Comparison of ENCODE assay signal across 8 cellular contexts in the genomic region with DNA sequence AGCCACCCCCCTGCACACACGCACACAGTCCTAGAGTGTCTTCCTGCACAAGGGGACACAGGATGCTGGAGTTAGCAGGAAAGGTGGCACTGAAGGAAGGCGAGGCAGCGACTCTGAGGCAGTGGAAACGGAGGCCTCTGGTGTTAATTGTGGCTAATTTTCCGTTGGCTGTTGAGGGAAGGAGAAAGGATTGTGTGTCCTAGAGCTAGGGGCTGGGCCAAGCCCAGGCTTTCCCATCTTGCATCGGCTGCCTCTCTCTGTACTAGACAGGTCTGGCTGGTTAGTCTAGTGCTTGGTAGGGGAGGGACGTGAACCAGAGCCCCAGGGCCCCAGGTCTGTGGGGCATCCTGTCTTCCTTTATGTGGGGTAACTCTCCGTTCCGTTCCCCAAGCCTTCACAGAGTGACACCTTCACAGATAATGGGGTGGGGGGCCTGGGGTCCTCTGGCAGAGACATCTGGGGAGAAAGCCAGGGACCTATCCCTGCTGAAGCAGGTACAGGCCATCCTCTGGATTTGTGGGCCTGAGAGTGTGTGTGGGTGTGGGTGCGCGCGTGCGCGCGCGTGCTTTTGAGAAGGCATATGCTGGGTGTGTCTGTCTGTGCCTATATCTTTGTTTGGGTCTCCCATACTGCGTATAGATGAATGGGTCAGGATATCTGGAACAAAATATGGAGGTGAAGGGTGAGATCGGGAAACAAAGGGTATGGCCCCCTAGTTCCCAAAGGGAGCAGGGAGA. TPM values are rescaled to one million over a fixed set of nuclear protein-coding genes. Genes with fewer than 3 reads are reported as not detected.
DNase-seq lines count a peak whose midpoint lies in the region; ATAC-seq and TF ChIP-seq lines count a peak whose summit lies in the region.

A gene (plus strand): TSS at position 606 of the 737 bp plus-strand sequence. CDS start 212 bp downstream, outside the sequence.

- no peaks in the 10 kb centered on the region for H3K9me3 Mint-ChIP-seq in activated CD8-positive, alpha-beta T cell treated with anti-CD3 and anti-CD28 coated beads, Interleukin-2, amount 10 ng/mL, durations not matched to agents 7 days and 5 days (ENCODE audit: insufficient read depth)
- H3K9me3 Mint-ChIP-seq in natural killer cell, result no peaks in the 10 kb centered on the region

- no peaks in the 10 kb centered on the region for H3K27me3 Mint-ChIP-seq in activated CD8-positive, alpha-beta T cell treated with anti-CD3 and anti-CD28 coated beads, Interleukin-2, amount 10 ng/mL, durations not matched to agents 7 days and 5 days (ENCODE audit: low read depth)
- H3K27me3 Mint-ChIP-seq in natural killer cell (ENCODE audit: low read depth in 2 of 2), result no peaks in the 10 kb centered on the region

- no peak within 1 kb of the TSS for H3K27ac Mint-ChIP-seq in activated CD8-positive, alpha-beta T cell treated with anti-CD3 and anti-CD28 coated beads, Interleukin-2, amount 10 ng/mL, durations not matched to agents 7 days and 5 days
- no peak within 1 kb of the TSS for H3K27ac Mint-ChIP-seq in natural killer cell

- TF ChIP-seq POLR2A in erythroblast (IDR thresholded peaks at IDR 0.05; ENCODE audit: low read length) (no peak), transverse colon (IDR thresholded peaks at IDR 0.05) (no peak)

- H3K27ac ChIP-seq in transverse colon, result peak within 1 kb of the TSS; percentile 93 to 99 (median 96)

- no peaks in the 10 kb centered on the region; the same call in 1 of the 2 replicates for H3K4me1 ChIP-seq in BE2C
- H3K4me1 ChIP-seq in transverse colon, result peaks cover 35 to 54% (median 50%) of the 10 kb centered on the region in 4 donors

- peak; percentile 21 for ATAC-seq in activated CD8-positive, alpha-beta T cell treated with anti-CD3 and anti-CD28 coated beads, Interleukin-2, amount 10 ng/mL, durations not matched to agents 7 days and 5 days
- ATAC-seq in natural killer cell (no peak), HG03175 (IDR thresholded peaks at IDR 0.05; ENCODE audit: unreplicated experiment) (no peak)

- peaks cover 28% of the 10 kb centered on the region for H3K36me3 Mint-ChIP-seq in activated CD8-positive, alpha-beta T cell treated with anti-CD3 and anti-CD28 coated beads, Interleukin-2, amount 10 ng/mL, durations not matched to agents 7 days and 5 days (ENCODE audit: low read depth)
- no peaks in the 10 kb centered on the region for H3K36me3 Mint-ChIP-seq in natural killer cell

- intact Hi-C loops in natural killer cell (cut with micrococcal nuclease), result loop anchor here (5.0 kb wide), 1 partner anchor 44 kb away; a partner anchor contains a TSS
- intact Hi-C loops in transverse colon (cut with DNase I; ENCODE audit: low total_unique reads), result no loop called here

- peaks cover 6% of the 10 kb centered on the region for H3K4me1 Mint-ChIP-seq in activated CD8-positive, alpha-beta T cell treated with anti-CD3 and anti-CD28 coated beads, Interleukin-2, amount 10 ng/mL, durations not matched to agents 7 days and 5 days (ENCODE audit: low read depth)
- no peaks in the 10 kb centered on the region for H3K4me1 Mint-ChIP-seq in natural killer cell

- H3K9me3 ChIP-seq in BE2C, result no peaks in the 10 kb centered on the region
- no peaks in the 10 kb centered on the region for H3K9me3 ChIP-seq in MG63
- H3K9me3 ChIP-seq in transverse colon, result no peaks in the 10 kb centered on the region

- in situ Hi-C loops in transverse colon (cut with MboI; ENCODE audit: low pct_ligation_motif_present in 1 of 4, low pct_unique_long_range_greater_than_20kb in 1 of 4, low sequenced_read_pairs in 3 of 4), result no loop called here

- POLR2A ChIA-PET in activated CD8-positive, alpha-beta T cell treated with anti-CD3 and anti-CD28 coated beads, Interleukin-2, amount 10 ng/mL, durations not matched to agents 7 days and 5 days (lab: Charles Lee), result interaction anchor here (1.1 kb wide), 1 partner anchor 13 kb away, joined by 3 read pairs; no protein-coding TSS in a partner anchor

- no peaks in the 10 kb centered on the region for H3K27me3 ChIP-seq in BE2C
- no peaks in the 10 kb centered on the region for H3K27me3 ChIP-seq in MG63
- no peaks in the 10 kb centered on the region for H3K27me3 ChIP-seq in transverse colon

- TF ChIP-seq CTCF in BE2C (IDR thresholded peaks at IDR 0.05; ENCODE audit: low read depth, low read length) (no peak), natural killer cell (IDR thresholded peaks at IDR 0.05) (no peak), transverse colon (IDR thresholded peaks at IDR 0.05) (no peak)

- CTCF ChIA-PET in activated CD8-positive, alpha-beta T cell treated with anti-CD3 and anti-CD28 coated beads, Interleukin-2, amount 10 ng/mL, durations not matched to agents 7 days and 5 days (lab: Charles Lee), result interaction anchor here (0.6 to 1.2 kb wide), 4 partner anchors 25 to 101 kb away, joined by 3 to 6 read pairs (median 3); a partner anchor contains a TSS

- TF ChIP-seq EP300 in transverse colon (IDR thresholded peaks at IDR 0.05; ENCODE audit: low read depth), result no peak

- peaks cover 10% of the 10 kb centered on the region for H3K36me3 ChIP-seq in BE2C
- peaks cover 28% of the 10 kb centered on the region for H3K36me3 ChIP-seq in MG63
- H3K36me3 ChIP-seq in transverse colon, result peaks cover 0 to 5% (median 0%) of the 10 kb centered on the region in 4 donors

- no peak within 1 kb of the TSS for H3K4me3 Mint-ChIP-seq in activated CD8-positive, alpha-beta T cell treated with anti-CD3 and anti-CD28 coated beads, Interleukin-2, amount 10 ng/mL, durations not matched to agents 7 days and 5 days
- H3K4me3 Mint-ChIP-seq in natural killer cell, result peak within 1 kb of the TSS; percentile 11

- H3K4me3 ChIP-seq in BE2C (ENCODE audit: low read depth, low read length) (peak within 1 kb of the TSS; percentile 55), MG63 (peak within 1 kb of the TSS; percentile 67), transverse colon (peak within 1 kb of the TSS; percentile 9 to 85 (median 80))

- peak; percentile 19 for DNase-seq in BE2C
- no peak for DNase-seq in MG63
- peak; percentile 53 for DNase-seq in activated CD8-positive, alpha-beta T cell treated with anti-CD3 and anti-CD28 coated beads, Interleukin-2, amount 10 ng/mL, durations not matched to agents 7 days and 5 days
- peak; percentile 36 to 46 for DNase-seq in erythroblast (lab: John Stamatoyannopoulos, UW)
- no peak for DNase-seq in natural killer cell
- DNase-seq in transverse colon, result peak; percentile 45
- no peak for DNase-seq in kidney glomerular epithelial cell (lab: John Stamatoyannopoulos, UW)

- WGBS in transverse colon (ENCODE audit: low coverage in 1 of 2), 2 donors, result 14 to 29% methylated on average over 2 to 18 of the region's 18 CpGs

RNA-seq across cellular contexts. Expression of the gene that starts here (rescaled TPM):
- 66.8 TPM for polyA plus RNA-seq in BE2C (2012; ENCODE audit: insufficient read depth, insufficient read length, low read depth)
- 49.6 and 51.1 TPM in 2 replicates for total RNA-seq in MG63 (2014; rRNA removed; shearing (Covaris generic); ENCODE audit: low replicate concordance)
- 100 to 1,000 TPM; 125 to 129 TPM for total RNA-seq in activated CD8-positive, alpha-beta T cell treated with anti-CD3 and anti-CD28 coated beads, Interleukin-2, amount 10 ng/mL, durations not matched to agents 7 days and 5 days
- total RNA-seq in natural killer cell, result 100 to 1,000 TPM; 215 to 275 (median 218) TPM
- total RNA-seq in transverse colon, result 10 to 100 TPM; 53.0 to 71.6 (median 62.0) TPM

Comparison
In these comparisons a context has a peak if more than half of its experiments do, and no peak if none do; other contexts are left out.
1. DNase-seq: peak in BE2C (single experiment), activated CD8-positive, alpha-beta T cell treated with anti-CD3 and anti-CD28 coated beads, Interleukin-2, amount 10 ng/mL, durations not matched to agents 7 days and 5 days (single experiment), erythroblast (2 of 2) and transverse colon (single experiment); none in MG63 (single experiment), natural killer cell (single experiment) and kidney glomerular epithelial cell (single experiment).
2. Peak in every context shown above with its lines, with median percentiles within 50 percentile points of each other: H3K4me3 ChIP-seq.